In genomic region chr20:4170621-4171537, GRCh38 we compare ENCODE assay signal across 10 cellular contexts. TPM values are rescaled to one million over a fixed set of nuclear protein-coding genes. Genes with fewer than 3 reads are reported as not detected.
DNase-seq lines count a peak whose midpoint lies in the region; ATAC-seq and TF ChIP-seq lines count a peak whose summit lies in the region.
"Had no signal": no experiment of that assay in that cellular context is flagged by ENCODE, and none has a peak within 500 bp of the region (broad histone marks: within the 10 kb centered on the region; RNA-seq: fewer than 3 reads in every experiment).

No MANE protein-coding gene starts in this region.

- H3K27ac ChIP-seq in GM23248 = no peak overlapping the region
- H3K27ac ChIP-seq in esophagus muscularis mucosa (replicated peaks in 1 of 4) = peak overlapping the region in 3 of 4 donors; percentile 1 to 78 (median 69)

- TF ChIP-seq EP300 in esophagus muscularis mucosa (IDR thresholded peaks at IDR 0.05) = no peak

- H3K9me2 ChIP-seq in GM23248 (ENCODE audit: insufficient read depth) = no peaks in the 10 kb centered on the region

- H3K36me3 Mint-ChIP-seq in WTC11 = no peaks in the 10 kb centered on the region

- H3K9ac ChIP-seq in GM23248 = peak overlapping the region; percentile 78

- peaks cover 48% of the 10 kb centered on the region for H3K4me1 Mint-ChIP-seq in WTC11

- DNase-seq in GM23248 (no peak), WTC11 (ENCODE audit: low spot score) (no peak), esophagus muscularis mucosa (ENCODE audit: extremely low spot score) (no peak), sciatic nerve (ENCODE audit: low spot score) (no peak), COR-L47 (lab: John Stamatoyannopoulos, UW) (no peak), SIG-M5 treated with dmso at 0.1 percent for 504 hours (lab: John Stamatoyannopoulos, UW; ENCODE audit: unreplicated experiment) (no peak)
- no peak for DNase-seq in central memory CD4-positive, alpha-beta T cell
- DNase-seq: left cardiac atrium, NCI-H446 had no signal

- peaks cover 11% of the 10 kb centered on the region; the same call in 1 of the 2 replicates for H3K4me1 ChIP-seq in GM23248 (ENCODE audit: insufficient read depth)
- peaks cover 5 to 26% (median 16%) of the 10 kb centered on the region in 4 donors for H3K4me1 ChIP-seq in esophagus muscularis mucosa

- H3F3A ChIP-seq in GM23248 (ENCODE audit: insufficient read depth) = no peaks in the 10 kb centered on the region; the same call in 1 of the 2 replicates

- CTCF ChIA-PET in WTC11 (lab: Charles Lee) = no interaction called here

- no peak for TF ChIP-seq POLR2A in esophagus muscularis mucosa (IDR thresholded peaks at IDR 0.05; ENCODE audit: low read depth)

- H3K27ac Mint-ChIP-seq in WTC11 = peak overlapping the region; percentile 50; the same call in 1 of the 2 replicates

- H3K4me3 ChIP-seq in GM23248 (0 out of 2 replicates have a peak overlapping the region, but pooled peaks have one; percentile 75), esophagus muscularis mucosa (peak overlapping the region in 1 of 4 donors; percentile 60)

- no peaks in the 10 kb centered on the region for H3K9me3 Mint-ChIP-seq in WTC11

- H3K4me3 Mint-ChIP-seq in WTC11 = peak overlapping the region; percentile 61

- H4K20me1 ChIP-seq in GM23248 (ENCODE audit: insufficient read depth) = no peaks in the 10 kb centered on the region

- H3K9me3 ChIP-seq in GM23248 (ENCODE audit: low read depth) (no peaks in the 10 kb centered on the region), esophagus muscularis mucosa (no peaks in the 10 kb centered on the region)

- peaks cover 52% of the 10 kb centered on the region for H3K79me2 ChIP-seq in GM23248 (ENCODE audit: insufficient read depth)

- POLR2A ChIA-PET in WTC11 (lab: Charles Lee) = no interaction called here

- in situ Hi-C loops in GM23248 (cut with MboI) = no loop called here

- TF ChIP-seq CTCF in WTC11 (IDR thresholded peaks at IDR 0.05) (no peak), esophagus muscularis mucosa (IDR thresholded peaks at IDR 0.05) (no peak)

- H3K27me3 Mint-ChIP-seq in WTC11 (ENCODE audit: low read depth) = peaks cover 2% of the 10 kb centered on the region; the same call in 1 of the 2 replicates

- ATAC-seq in WTC11 (no peak), sciatic nerve (peak; percentile 16), HG03139 (IDR thresholded peaks at IDR 0.05; ENCODE audit: unreplicated experiment) (no peak)

- H3K27me3 ChIP-seq in GM23248 (replicated peaks; ENCODE audit: insufficient read depth) = no peaks in the 10 kb centered on the region
- no peaks in the 10 kb centered on the region for H3K27me3 ChIP-seq in esophagus muscularis mucosa

- intact Hi-C loops in esophagus muscularis mucosa (cut with DNase I) (no loop called here), sciatic nerve (cut with DNase I) (no loop called here)

- no peaks in the 10 kb centered on the region for H3K36me3 ChIP-seq in GM23248 (ENCODE audit: low read depth)
- H3K36me3 ChIP-seq in esophagus muscularis mucosa = peaks cover 0 to 5% (median 0%) of the 10 kb centered on the region in 4 donors

- H3K4me2 ChIP-seq in GM23248 (ENCODE audit: unreplicated experiment) = peak overlapping the region; percentile 84

- 89 to 92% methylated on average over 13 to 14 of the region's 14 CpGs for WGBS in GM23248 (ENCODE audit: low coverage in 1 of 2, low lambda C conversion rate in 2 of 2, missing lambda C conversion rate in 2 of 2), 2 experiments
- 80% methylated on average over 13 of the region's 14 CpGs for WGBS in esophagus muscularis mucosa

- H2AFZ ChIP-seq in GM23248 = no peak overlapping the region

TF ChIP-seq in WTC11, 78 proteins besides CTCF, POLR2A, EP300 and RAD21:
- TF ChIP-seq USF1 (CRISPR knock-in tag; IDR thresholded peaks at IDR 0.05) = no peak
- peak; percentile 55; the same call in 1 of the 2 replicates for TF ChIP-seq ZNF423 (CRISPR knock-in tag; IDR thresholded peaks at IDR 0.05)
- TF ChIP-seq, protein P1, sequence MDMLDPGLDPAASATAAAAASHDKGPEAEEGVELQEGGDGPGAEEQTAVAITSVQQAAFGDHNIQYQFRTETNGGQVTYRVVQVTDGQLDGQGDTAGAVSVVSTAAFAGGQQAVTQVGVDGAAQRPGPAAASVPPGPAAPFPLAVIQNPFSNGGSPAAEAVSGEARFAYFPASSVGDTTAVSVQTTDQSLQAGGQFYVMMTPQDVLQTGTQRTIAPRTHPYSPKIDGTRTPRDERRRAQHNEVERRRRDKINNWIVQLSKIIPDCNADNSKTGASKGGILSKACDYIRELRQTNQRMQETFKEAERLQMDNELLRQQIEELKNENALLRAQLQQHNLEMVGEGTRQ (CRISPR knock-in tag; IDR thresholded peaks at IDR 0.05) = 0 out of 2 replicates have a peak, but pooled peaks have one; percentile 20

RNA-seq across cellular contexts. Expression of gene SMOX, which starts 22.3 kb away (rescaled TPM):
- total RNA-seq in GM23248 (2014; rRNA removed; shearing (Covaris generic)) = 16.8 and 18.5 TPM in 2 replicates
- 19.3 and 21.6 TPM in 2 replicates for polyA plus RNA-seq in GM23248 (2016; fragmentation: Nextera tagmentation; extraction: Ambion mirVana)
- 8.7 to 9.6 TPM (median 9.0 TPM) in 3 replicates for total RNA-seq in WTC11 (2021)
- 10 to 100 TPM in 1 of 4 donors, 1 to 10 TPM in 3; 3.3 to 10.5 (median 8.9) TPM for total RNA-seq in esophagus muscularis mucosa
- 29.4 TPM for total RNA-seq in sciatic nerve
